Comparison of ENCODE assay signal across 8 cellular contexts in genomic region chr18:54776282-54776977, GRCh38. TPM values are rescaled to one million over a fixed set of nuclear protein-coding genes. Genes with fewer than 3 reads are reported as not detected.
DNase-seq lines count a peak whose midpoint lies in the region; ATAC-seq and TF ChIP-seq lines count a peak whose summit lies in the region.

No MANE protein-coding gene starts in this region.

- BruUV-seq in PC-9 (replicated peaks; lab: Mats Ljungman, UMichigan): no TSS peak

- no peak overlapping the region for H3K4me3 Mint-ChIP-seq in activated CD4-positive, alpha-beta T cell treated with anti-CD3 and anti-CD28 coated beads for 36 hours

- H3K9me2 ChIP-seq in PC-9 (ENCODE audit: insufficient read depth): no peaks in the 10 kb centered on the region

- no peak for TF ChIP-seq CTCF in PC-9 (conservative IDR thresholded peaks at IDR 0.05)
- no peak for TF ChIP-seq CTCF in fibroblast of pulmonary artery (IDR thresholded peaks at IDR 0.05; ENCODE audit: low read length, missing control alignments)
- no peak for TF ChIP-seq CTCF in upper lobe of right lung (IDR thresholded peaks at IDR 0.05)

- peak overlapping the region; percentile 72 for H3K4me2 ChIP-seq in PC-9

- peaks cover 17% of the 10 kb centered on the region for H3K4me1 Mint-ChIP-seq in activated CD4-positive, alpha-beta T cell treated with anti-CD3 and anti-CD28 coated beads for 36 hours

- intact Hi-C loops in activated CD4-positive, alpha-beta T cell treated with anti-CD3 and anti-CD28 coated beads for 36 hours (cut with DNase I, micrococcal nuclease): loop anchor here (1.0 to 5.0 kb wide), 7 partner anchors 38 to 171 kb away; partner anchors contain the start of gene RAB27B (in 2 of the 2)
- intact Hi-C loops in PC-9 (cut with micrococcal nuclease; ENCODE audit: unreplicated experiment): loop anchor here (1.0 to 5.0 kb wide), 5 partner anchors 52 to 256 kb away; partner anchors contain the start of genes CCDC68 and RAB27B
- intact Hi-C loops in upper lobe of right lung (cut with DNase I): no loop called here

- peak; percentile 67 for DNase-seq in activated CD4-positive, alpha-beta T cell treated with anti-CD3 and anti-CD28 coated beads for 36 hours
- DNase-seq in activated CD4-positive, alpha-beta T cell treated with anti-CD3 and anti-CD28 coated beads, Interleukin-2, amount 50 U/mL, for 1 hour: no peak
- DNase-seq in PC-9 (peak; percentile 64 to 97), fibroblast of pulmonary artery (ENCODE audit: low read depth) (peak; percentile 99), upper lobe of right lung (no peak), NCI-H187 (lab: John Stamatoyannopoulos, UW) (no peak), NCI-H446 (lab: John Stamatoyannopoulos, UW) (no peak)

- H3K9me3 ChIP-seq in PC-9 (ENCODE audit: insufficient read depth, low read depth) (no peaks in the 10 kb centered on the region; the same call in 1 of the 2 replicates), upper lobe of right lung (no peaks in the 10 kb centered on the region)

- H3F3A ChIP-seq in PC-9 (ENCODE audit: insufficient read depth, low read depth): peaks cover 29% of the 10 kb centered on the region

- H3K27ac ChIP-seq in PC-9 (peak overlapping the region; percentile 96), upper lobe of right lung (no peak overlapping the region)

- CTCF ChIA-PET in activated CD4-positive, alpha-beta T cell treated with anti-CD3 and anti-CD28 coated beads for 36 hours (lab: Charles Lee): no interaction called here
- CTCF ChIA-PET in PC-9 (lab: Charles Lee): no interaction called here

- H3K4me1 ChIP-seq in PC-9 (replicated peaks; ENCODE audit: insufficient read depth): peaks cover 45% of the 10 kb centered on the region
- peaks cover 3% of the 10 kb centered on the region for H3K4me1 ChIP-seq in upper lobe of right lung

- POLR2A ChIA-PET in activated CD4-positive, alpha-beta T cell treated with anti-CD3 and anti-CD28 coated beads for 36 hours (lab: Charles Lee): no interaction called here
- POLR2A ChIA-PET in PC-9 (lab: Charles Lee; ENCODE audit: unreplicated experiment): interaction anchor here (0.9 kb wide), 1 partner anchor 454 kb away, joined by 3 read pairs; no protein-coding TSS in a partner anchor

- no peaks in the 10 kb centered on the region for H3K79me2 ChIP-seq in PC-9 (ENCODE audit: low read depth)

- peak; percentile 98 for ATAC-seq in activated CD4-positive, alpha-beta T cell treated with anti-CD3 and anti-CD28 coated beads for 36 hours
- ATAC-seq in HG02678 (IDR thresholded peaks at IDR 0.05; ENCODE audit: unreplicated experiment) (peak; percentile 76), upper lobe of right lung (peak; percentile 60)

- no peak overlapping the region for H3K27ac Mint-ChIP-seq in activated CD4-positive, alpha-beta T cell treated with anti-CD3 and anti-CD28 coated beads for 36 hours

- no peaks in the 10 kb centered on the region for H3K36me3 Mint-ChIP-seq in activated CD4-positive, alpha-beta T cell treated with anti-CD3 and anti-CD28 coated beads for 36 hours (ENCODE audit: low read depth)

- H3K36me3 ChIP-seq in PC-9 (ENCODE audit: low read depth): no peaks in the 10 kb centered on the region
- no peaks in the 10 kb centered on the region for H3K36me3 ChIP-seq in upper lobe of right lung

- H4K20me1 ChIP-seq in PC-9 (ENCODE audit: insufficient read depth): no peaks in the 10 kb centered on the region

- H3K27me3 Mint-ChIP-seq in activated CD4-positive, alpha-beta T cell treated with anti-CD3 and anti-CD28 coated beads for 36 hours: no peaks in the 10 kb centered on the region

- H3K9me3 Mint-ChIP-seq in activated CD4-positive, alpha-beta T cell treated with anti-CD3 and anti-CD28 coated beads for 36 hours (ENCODE audit: low read depth): no peaks in the 10 kb centered on the region

- H2AFZ ChIP-seq in PC-9: peak overlapping the region; percentile 44; the same call in 1 of the 2 replicates

- no peaks in the 10 kb centered on the region for H3K27me3 ChIP-seq in PC-9 (ENCODE audit: insufficient read depth, low read depth)
- no peaks in the 10 kb centered on the region for H3K27me3 ChIP-seq in upper lobe of right lung

- H3K4me3 ChIP-seq in PC-9 (peak overlapping the region; percentile 25; the same call in 1 of the 2 replicates), fibroblast of pulmonary artery (replicated peaks; ENCODE audit: low read depth, low read length) (no peak overlapping the region), upper lobe of right lung (no peak overlapping the region)

RNA-seq across cellular contexts. Expression of gene RAB27B, which starts 51.8 kb away (rescaled TPM):
- under 1 TPM; 0.35 to 0.53 TPM for total RNA-seq in activated CD4-positive, alpha-beta T cell treated with anti-CD3 and anti-CD28 coated beads for 36 hours
- total RNA-seq in PC-9 (2021) (9.9 and 12.7 TPM in 2 replicates), upper lobe of right lung (22.2 TPM)

Comparison
In these comparisons a context has a peak if more than half of its experiments do, and no peak if none do; other contexts are left out.
1. DNase-seq: peak in activated CD4-positive, alpha-beta T cell treated with anti-CD3 and anti-CD28 coated beads for 36 hours (single experiment), PC-9 (2 of 2) and fibroblast of pulmonary artery (single experiment); none in activated CD4-positive, alpha-beta T cell treated with anti-CD3 and anti-CD28 coated beads, Interleukin-2, amount 50 U/mL, for 1 hour (single experiment), upper lobe of right lung (single experiment), NCI-H187 (0 of 2) and NCI-H446 (0 of 2).
2. Peak in every context shown above with its lines, with median percentiles within 50 percentile points of each other: ATAC-seq.